16 cellular contexts compared by ENCODE assay signal in the genomic region with DNA sequence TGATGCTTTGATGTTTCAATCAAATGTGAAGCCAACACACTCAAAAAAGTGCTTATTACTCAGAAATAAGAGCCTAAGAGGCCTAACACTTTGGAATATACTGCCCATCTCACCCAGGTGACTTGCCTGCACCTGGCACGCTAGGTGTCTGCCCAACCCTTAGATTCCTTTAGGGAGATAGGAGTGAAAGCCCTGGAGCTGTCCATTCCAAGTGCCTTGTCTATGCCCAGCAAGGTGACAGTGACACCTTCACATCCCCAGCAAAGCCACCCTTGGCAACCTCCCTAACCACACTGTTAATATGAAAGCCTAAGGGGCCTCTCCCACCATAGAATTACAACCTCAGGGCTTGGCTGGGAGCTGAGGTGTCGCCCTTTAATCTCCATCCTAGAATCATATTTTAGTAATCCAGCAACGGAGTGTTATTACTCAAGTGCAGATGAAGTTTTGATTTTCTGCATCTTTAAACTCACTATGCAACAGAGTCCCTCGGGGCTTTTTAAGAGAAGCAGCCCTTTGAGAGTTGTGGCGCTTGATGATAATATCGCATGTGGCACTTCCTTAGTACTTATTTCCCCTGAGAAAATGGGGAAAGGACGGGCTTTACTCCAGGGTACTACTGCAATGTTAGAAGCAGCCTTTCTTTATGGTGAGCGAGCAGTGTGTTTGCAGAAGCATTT. TPM values are rescaled to one million over a fixed set of nuclear protein-coding genes. Genes with fewer than 3 reads are reported as not detected.
DNase-seq lines count a peak whose midpoint lies in the region; ATAC-seq and TF ChIP-seq lines count a peak whose summit lies in the region.
"Had no signal": no experiment of that assay in that cellular context is flagged by ENCODE, and none has a peak within 500 bp of the region (broad histone marks: within the 10 kb centered on the region; RNA-seq: fewer than 3 reads in every experiment).

No MANE protein-coding gene starts in this region.

- no peak for ATAC-seq in CD4-positive, alpha-beta T cell (ENCODE audit: poor library complexity)
- ATAC-seq in activated T-cell treated with anti-CD3 and anti-CD28 coated beads, Interleukin-2, amount 50 U/mL, for 72 hours (replicated peaks in 1 of 2): peak; percentile 80 to 88
- ATAC-seq in stimulated activated effector memory CD8-positive, alpha-beta T cell treated with anti-CD3 and anti-CD28 coated beads, Interleukin-12 subunit alpha, Interleukin-12 subunit beta, amount 100 ng/mL, for 72 hours: peak; percentile 36

- H3K9me3 ChIP-seq in CD4-positive, alpha-beta T cell (ENCODE audit: control insufficient read depth, low read length): no peaks in the 10 kb centered on the region
- H3K9me3 ChIP-seq: BE2C, Caco-2, MG63 had no signal

- peaks cover 35% of the 10 kb centered on the region for H3K36me3 Mint-ChIP-seq in activated naive CD4-positive, alpha-beta T cell treated with anti-CD3 and anti-CD28 coated beads, Interleukin-2, amount 10 ng/mL, durations not matched to agents 7 days and 5 days
- H3K36me3 Mint-ChIP-seq in CD4-positive, alpha-beta T cell (ENCODE audit: low read depth): peaks cover 33% of the 10 kb centered on the region
- H3K36me3 Mint-ChIP-seq in activated T-cell treated with anti-CD3 and anti-CD28 coated beads, Interleukin-2, amount 50 U/mL, for 72 hours (ENCODE audit: insufficient read depth in 2 of 2): peaks cover 0 to 5% of the 10 kb centered on the region in 2 donors
- H3K36me3 Mint-ChIP-seq in stimulated activated effector memory CD8-positive, alpha-beta T cell treated with anti-CD3 and anti-CD28 coated beads, Interleukin-12 subunit alpha, Interleukin-12 subunit beta, amount 100 ng/mL, for 72 hours: no peaks in the 10 kb centered on the region
- H3K36me3 Mint-ChIP-seq in nephron progenitor cell (ENCODE audit: low read depth): no peaks in the 10 kb centered on the region

- H3K4me1 Mint-ChIP-seq in activated naive CD4-positive, alpha-beta T cell treated with anti-CD3 and anti-CD28 coated beads, Interleukin-2, amount 10 ng/mL, durations not matched to agents 7 days and 5 days: peaks cover 49% of the 10 kb centered on the region
- peaks cover 59% of the 10 kb centered on the region for H3K4me1 Mint-ChIP-seq in CD4-positive, alpha-beta T cell (ENCODE audit: low read depth)
- H3K4me1 Mint-ChIP-seq in activated T-cell treated with anti-CD3 and anti-CD28 coated beads, Interleukin-2, amount 50 U/mL, for 72 hours (ENCODE audit: low read depth): peaks cover 65% of the 10 kb centered on the region
- H3K4me1 Mint-ChIP-seq in stimulated activated effector memory CD8-positive, alpha-beta T cell treated with anti-CD3 and anti-CD28 coated beads, Interleukin-12 subunit alpha, Interleukin-12 subunit beta, amount 100 ng/mL, for 72 hours: peaks cover 21% of the 10 kb centered on the region
- H3K4me1 Mint-ChIP-seq in nephron progenitor cell: peaks cover 4% of the 10 kb centered on the region

- POLR2A ChIA-PET in CD4-positive, alpha-beta T cell (lab: Charles Lee): interaction anchor here (0.5 to 1.1 kb wide), 2 partner anchors 24 to 48 kb away, joined by 3 read pairs; a partner anchor contains a TSS

- no peak overlapping the region for H3K27ac ChIP-seq in CD4-positive, alpha-beta T cell (ENCODE audit: low read depth, low read length)

- peak overlapping the region; percentile 9 for H3K27ac Mint-ChIP-seq in activated naive CD4-positive, alpha-beta T cell treated with anti-CD3 and anti-CD28 coated beads, Interleukin-2, amount 10 ng/mL, durations not matched to agents 7 days and 5 days
- H3K27ac Mint-ChIP-seq in CD4-positive, alpha-beta T cell: peak overlapping the region; percentile 18
- H3K27ac Mint-ChIP-seq in activated T-cell treated with anti-CD3 and anti-CD28 coated beads, Interleukin-2, amount 50 U/mL, for 72 hours: no peak overlapping the region
- H3K27ac Mint-ChIP-seq in stimulated activated effector memory CD8-positive, alpha-beta T cell treated with anti-CD3 and anti-CD28 coated beads, Interleukin-12 subunit alpha, Interleukin-12 subunit beta, amount 100 ng/mL, for 72 hours: no peak overlapping the region
- H3K27ac Mint-ChIP-seq in nephron progenitor cell: no peak overlapping the region

- H3K9me3 Mint-ChIP-seq in activated naive CD4-positive, alpha-beta T cell treated with anti-CD3 and anti-CD28 coated beads, Interleukin-2, amount 10 ng/mL, durations not matched to agents 7 days and 5 days: no peaks in the 10 kb centered on the region
- H3K9me3 Mint-ChIP-seq in CD4-positive, alpha-beta T cell: no peaks in the 10 kb centered on the region
- H3K9me3 Mint-ChIP-seq in activated T-cell treated with anti-CD3 and anti-CD28 coated beads, Interleukin-2, amount 50 U/mL, for 72 hours: no peaks in the 10 kb centered on the region
- no peaks in the 10 kb centered on the region for H3K9me3 Mint-ChIP-seq in stimulated activated effector memory CD8-positive, alpha-beta T cell treated with anti-CD3 and anti-CD28 coated beads, Interleukin-12 subunit alpha, Interleukin-12 subunit beta, amount 100 ng/mL, for 72 hours
- H3K9me3 Mint-ChIP-seq in nephron progenitor cell: no peaks in the 10 kb centered on the region

- no peaks in the 10 kb centered on the region for H3K27me3 Mint-ChIP-seq in activated naive CD4-positive, alpha-beta T cell treated with anti-CD3 and anti-CD28 coated beads, Interleukin-2, amount 10 ng/mL, durations not matched to agents 7 days and 5 days
- no peaks in the 10 kb centered on the region for H3K27me3 Mint-ChIP-seq in CD4-positive, alpha-beta T cell
- H3K27me3 Mint-ChIP-seq in activated T-cell treated with anti-CD3 and anti-CD28 coated beads, Interleukin-2, amount 50 U/mL, for 72 hours (ENCODE audit: low read depth): no peaks in the 10 kb centered on the region
- peaks cover 14% of the 10 kb centered on the region for H3K27me3 Mint-ChIP-seq in nephron progenitor cell (ENCODE audit: low read depth, poor library complexity)

- no peak overlapping the region for H3K4me3 Mint-ChIP-seq in activated naive CD4-positive, alpha-beta T cell treated with anti-CD3 and anti-CD28 coated beads, Interleukin-2, amount 10 ng/mL, durations not matched to agents 7 days and 5 days
- no peak overlapping the region for H3K4me3 Mint-ChIP-seq in CD4-positive, alpha-beta T cell
- H3K4me3 Mint-ChIP-seq in activated T-cell treated with anti-CD3 and anti-CD28 coated beads, Interleukin-2, amount 50 U/mL, for 72 hours: no peak overlapping the region
- no peak overlapping the region for H3K4me3 Mint-ChIP-seq in stimulated activated effector memory CD8-positive, alpha-beta T cell treated with anti-CD3 and anti-CD28 coated beads, Interleukin-12 subunit alpha, Interleukin-12 subunit beta, amount 100 ng/mL, for 72 hours
- H3K4me3 Mint-ChIP-seq in nephron progenitor cell: no peak overlapping the region

- TF ChIP-seq CTCF in CD4-positive, alpha-beta T cell (IDR thresholded peaks at IDR 0.05): no peak
- TF ChIP-seq CTCF in nephron progenitor cell (IDR thresholded peaks at IDR 0.05): no peak

- CTCF ChIA-PET in activated naive CD4-positive, alpha-beta T cell treated with anti-CD3 and anti-CD28 coated beads, Interleukin-2, amount 10 ng/mL, durations not matched to agents 7 days and 5 days (lab: Charles Lee): no interaction called here
- CTCF ChIA-PET in CD4-positive, alpha-beta T cell (lab: Charles Lee): no interaction called here

- H3K27me3 ChIP-seq in CD4-positive, alpha-beta T cell (ENCODE audit: control insufficient read depth, insufficient read depth, low read length): no peaks in the 10 kb centered on the region
- H3K27me3 ChIP-seq: BE2C, MG63 had no signal

- DNase-seq in activated naive CD4-positive, alpha-beta T cell treated with anti-CD3 and anti-CD28 coated beads, Interleukin-2, amount 10 ng/mL, durations not matched to agents 7 days and 5 days: no peak
- DNase-seq in activated naive CD4-positive, alpha-beta T cell treated with Interleukin-2 at 50 U/mL for 16 hours: no peak
- DNase-seq in CD4-positive, alpha-beta T cell: no peak
- peak in 1 of 2 donors; percentile 26 for DNase-seq in activated T-cell treated with anti-CD3 and anti-CD28 coated beads, Interleukin-2, amount 50 U/mL, for 72 hours
- peak in 1 of 2 donors; percentile 38 for DNase-seq in stimulated activated effector memory CD8-positive, alpha-beta T cell treated with anti-CD3 and anti-CD28 coated beads, Interleukin-12 subunit alpha, Interleukin-12 subunit beta, amount 100 ng/mL, for 72 hours (ENCODE audit: low spot score in 2 of 2)
- DNase-seq in nephron progenitor cell (no peak), nucleus accumbens (lab: John Stamatoyannopoulos, UW) (no peak), HuH-7.5 (ENCODE audit: low spot score) (no peak)
- DNase-seq: BE2C, Caco-2, MG63, NCI-H1105 treated with DMSO at 0.1 percent for 48 hours, NCI-H187 treated with DMSO at 0.1 percent for 48 hours, NCI-H446 treated with DMSO at 0.1 percent for 48 hours, NCI-H748 treated with DMSO at 0.1 percent for 48 hours, Right ventricle myocardium superior had no signal

- intact Hi-C loops in CD4-positive, alpha-beta T cell (cut with DNase I, micrococcal nuclease): no loop called here

RNA-seq across cellular contexts. Expression of a gene that starts 24.8 kb away (rescaled TPM):
- 10 to 100 TPM; 30.0 to 30.4 TPM for total RNA-seq in CD4-positive, alpha-beta T cell
- total RNA-seq in activated T-cell treated with anti-CD3 and anti-CD28 coated beads, Interleukin-2, amount 50 U/mL, for 72 hours: 10 to 100 TPM; 21.9 to 25.6 TPM
- total RNA-seq: Caco-2 had no signal

Comparison
In these comparisons a context has a peak if more than half of its experiments do, and no peak if none do; other contexts are left out.
1. H3K27ac Mint-ChIP-seq: peak in activated naive CD4-positive, alpha-beta T cell treated with anti-CD3 and anti-CD28 coated beads, Interleukin-2, amount 10 ng/mL, durations not matched to agents 7 days and 5 days (single experiment) and CD4-positive, alpha-beta T cell (single experiment); none in activated T-cell treated with anti-CD3 and anti-CD28 coated beads, Interleukin-2, amount 50 U/mL, for 72 hours (single experiment), stimulated activated effector memory CD8-positive, alpha-beta T cell treated with anti-CD3 and anti-CD28 coated beads, Interleukin-12 subunit alpha, Interleukin-12 subunit beta, amount 100 ng/mL, for 72 hours (single experiment) and nephron progenitor cell (single experiment).